8 cellular contexts compared by ENCODE assay signal in the genomic region with DNA sequence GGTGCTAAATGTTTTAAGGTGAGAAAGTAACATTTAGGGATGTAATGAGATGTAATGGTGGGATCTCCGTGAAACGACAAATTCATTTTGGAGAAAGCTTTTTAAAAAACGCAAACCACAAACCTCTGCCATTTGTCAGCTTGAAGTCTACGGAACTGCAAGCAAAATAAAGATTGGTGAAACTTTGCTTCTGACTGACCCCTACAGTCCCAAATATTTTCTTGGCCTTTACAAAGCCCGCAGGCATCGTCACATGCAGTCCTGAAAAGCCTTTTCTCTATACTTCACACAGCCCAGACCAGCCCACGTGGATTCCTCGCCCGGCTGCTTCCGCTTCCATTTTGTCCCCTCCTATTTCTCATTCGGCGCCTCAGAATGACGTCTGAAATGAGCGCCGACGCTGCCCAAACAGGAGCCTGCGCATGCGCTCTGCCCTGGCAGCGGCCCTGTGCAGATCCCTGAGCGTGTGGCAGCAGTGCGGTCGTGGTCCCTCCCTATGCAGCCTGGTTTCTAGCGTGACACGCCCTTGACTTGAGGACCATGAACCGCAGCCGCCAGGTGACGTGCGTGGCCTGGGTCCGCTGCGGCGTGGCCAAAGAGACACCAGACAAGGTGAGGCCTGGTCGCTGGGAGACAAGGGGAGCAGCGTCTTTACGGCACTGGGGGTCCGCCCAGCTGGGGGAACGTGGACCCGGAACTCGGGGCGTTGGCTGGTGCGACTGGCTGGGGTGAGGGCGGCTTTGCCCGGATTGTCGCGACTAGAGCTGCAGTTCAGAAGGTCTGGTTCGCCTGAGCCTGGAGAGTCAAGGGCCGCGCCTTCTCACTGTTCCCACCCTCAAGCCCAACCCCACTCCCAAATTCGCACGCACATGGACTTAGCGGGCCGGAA. TPM values are rescaled to one million over a fixed set of nuclear protein-coding genes. Genes with fewer than 3 reads are reported as not detected.
A peak's percentile ranks its signal among the peaks of the same experiment; 100 is the strongest.
DNase-seq lines count a peak whose midpoint lies in the region; ATAC-seq and TF ChIP-seq lines count a peak whose summit lies in the region.

A gene (plus strand): TSS at position 440 of the 889 bp plus-strand sequence. CDS start 101 bp downstream, at position 541.

- H3K4me1 Mint-ChIP-seq in CD14-positive monocyte, result peaks cover 16% of the 10 kb centered on the region

- DNase-seq in CD14-positive monocyte (ENCODE audit: low spot score) (peak; percentile 94), NCI-H748 treated with DMSO at 0.1 percent for 48 hours (lab: John Stamatoyannopoulos, UW) (peak; percentile 91), dermis blood vessel endothelial cell (peak; percentile 98), left lung (peak; percentile 95 to 97)
- DNase-seq in activated CD4-positive, alpha-beta T cell treated with anti-CD3 and anti-CD28 coated beads, Interleukin-2, amount 50 U/mL, for 24 hours (ENCODE audit: low read depth in 1 of 2, low spot score in 1 of 2), result peak; percentile 92 to 94
- peak; percentile 93 for DNase-seq in stimulated activated CD4-positive, alpha-beta T cell treated with anti-CD3 and anti-CD28 coated beads, Interleukin-2, amount 100 ng/mL, for 4 hours (ENCODE audit: low read depth)

- H3K4me1 ChIP-seq in left lung, result peaks cover 3 to 16% of the 10 kb centered on the region in 2 donors

- intact Hi-C loops in CD14-positive monocyte (cut with micrococcal nuclease) (loop anchor here (5.0 kb wide), 1 partner anchor 77 kb away; a partner anchor contains a TSS), left lung (cut with DNase I) (no loop called here)

- H3K27me3 ChIP-seq in left lung, result no peaks in the 10 kb centered on the region

- H3K9me3 ChIP-seq in left lung, result no peaks in the 10 kb centered on the region

- H3K36me3 Mint-ChIP-seq in CD14-positive monocyte, result peaks cover 22 to 27% of the 10 kb centered on the region in 2 donors

- peaks cover 0 to 2% (median 0%) of the 10 kb centered on the region in 3 donors for H3K27me3 Mint-ChIP-seq in CD14-positive monocyte (ENCODE audit: low read depth in 3 of 3)

- H3K9me3 Mint-ChIP-seq in CD14-positive monocyte, result no peaks in the 10 kb centered on the region

- H3K36me3 ChIP-seq in left lung, result peaks cover 0 to 25% of the 10 kb centered on the region in 2 donors

- TF ChIP-seq CTCF in CD14-positive monocyte (IDR thresholded peaks at IDR 0.05) (no peak), left lung (IDR thresholded peaks at IDR 0.05) (no peak)

- ATAC-seq in GM19395 (IDR thresholded peaks at IDR 0.05; ENCODE audit: unreplicated experiment), result peak; percentile 86
- peak; percentile 71 for ATAC-seq in HG03558 (IDR thresholded peaks at IDR 0.05; ENCODE audit: extremely low read depth, unreplicated experiment)
- peak; percentile 96 for ATAC-seq in left lung

- H3K4me3 ChIP-seq in left lung, result peak within 1 kb of the TSS; percentile 84 to 92

- H3K27ac ChIP-seq in left lung, result peak within 1 kb of the TSS; percentile 74 to 77

- H3K27ac Mint-ChIP-seq in CD14-positive monocyte, result peak within 1 kb of the TSS; percentile 94 to 98 (median 95)

- H3K4me3 Mint-ChIP-seq in CD14-positive monocyte, result peak within 1 kb of the TSS; percentile 90 to 94

RNA-seq across cellular contexts. Expression of the gene that starts here (rescaled TPM):
- polyA plus RNA-seq in CD14-positive monocyte, result 10 to 100 TPM; 27.1 to 28.0 TPM
- total RNA-seq in dermis blood vessel endothelial cell (118 and 160 TPM in 2 replicates), left lung (10 to 100 TPM; 22.8 to 29.9 TPM)

Comparison
In these comparisons a context has a peak if more than half of its experiments do, and no peak if none do; other contexts are left out.
1. Peak in every context shown above with its lines: DNase-seq, ATAC-seq, H3K4me3 ChIP-seq and H3K27ac ChIP-seq.
2. intact Hi-C loops: an anchor here in CD14-positive monocyte (5.0 kb wide); none called in left lung.